In the genomic region with DNA sequence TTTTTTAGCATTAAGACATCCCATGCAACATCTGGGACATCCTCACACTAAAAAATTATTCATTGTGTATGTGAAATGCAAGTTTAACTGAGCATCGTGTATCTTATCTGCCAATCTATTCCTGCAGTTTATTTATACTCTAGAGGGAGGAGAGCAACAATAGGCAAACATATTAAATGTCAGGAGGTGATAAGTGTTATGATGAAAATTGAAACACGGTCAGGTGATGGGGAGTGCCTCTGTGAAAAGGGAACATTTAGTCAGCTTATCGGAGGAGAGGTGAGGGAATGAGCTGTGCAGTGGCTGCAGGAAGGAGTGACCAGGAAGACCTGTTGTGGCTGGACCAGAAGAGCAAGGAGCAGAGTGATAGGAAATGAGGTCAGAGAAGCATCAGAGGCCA, we compare ENCODE assay signal across 1 cellular context.
TF ChIP-seq lines count a peak whose summit lies in the region.

No MANE protein-coding gene starts in this region.

TF ChIP-seq in GM12878, 131 proteins besides CTCF, POLR2A, EP300 and RAD21:
- TF ChIP-seq TAF1 (IDR thresholded peaks at IDR 0.05; ENCODE audit: borderline replicate concordance, low read depth, low read length) (no peak), KDM1A (IDR thresholded peaks at IDR 0.05; ENCODE audit: borderline replicate concordance) (no peak), E4F1 (IDR thresholded peaks at IDR 0.05; ENCODE audit: borderline replicate concordance, partially characterized antibody) (no peak), ZNF687 (IDR thresholded peaks at IDR 0.05) (no peak), RCOR1 (conservative IDR thresholded peaks at IDR 0.05; ENCODE audit: low read depth, low read length) (no peak), ZNF274 (IDR thresholded peaks at IDR 0.05; ENCODE audit: insufficient read depth, insufficient read length) (no peak), ZBTB4 (CRISPR knock-in tag; IDR thresholded peaks at IDR 0.05) (no peak), MTA2 (IDR thresholded peaks at IDR 0.05; ENCODE audit: low read depth) (no peak), ZNF24 (IDR thresholded peaks at IDR 0.05) (no peak), NBN (IDR thresholded peaks at IDR 0.05) (no peak), SREBF1 (IDR thresholded peaks at IDR 0.05; ENCODE audit: low read length) (no peak), PAX5 (IDR thresholded peaks at IDR 0.05; ENCODE audit: borderline replicate concordance, low read depth, low read length) (no peak), MYB (IDR thresholded peaks at IDR 0.05; ENCODE audit: borderline replicate concordance, low read depth, low read length) (no peak), CHD4 (IDR thresholded peaks at IDR 0.05) (no peak)
- TF ChIP-seq, protein P1, sequence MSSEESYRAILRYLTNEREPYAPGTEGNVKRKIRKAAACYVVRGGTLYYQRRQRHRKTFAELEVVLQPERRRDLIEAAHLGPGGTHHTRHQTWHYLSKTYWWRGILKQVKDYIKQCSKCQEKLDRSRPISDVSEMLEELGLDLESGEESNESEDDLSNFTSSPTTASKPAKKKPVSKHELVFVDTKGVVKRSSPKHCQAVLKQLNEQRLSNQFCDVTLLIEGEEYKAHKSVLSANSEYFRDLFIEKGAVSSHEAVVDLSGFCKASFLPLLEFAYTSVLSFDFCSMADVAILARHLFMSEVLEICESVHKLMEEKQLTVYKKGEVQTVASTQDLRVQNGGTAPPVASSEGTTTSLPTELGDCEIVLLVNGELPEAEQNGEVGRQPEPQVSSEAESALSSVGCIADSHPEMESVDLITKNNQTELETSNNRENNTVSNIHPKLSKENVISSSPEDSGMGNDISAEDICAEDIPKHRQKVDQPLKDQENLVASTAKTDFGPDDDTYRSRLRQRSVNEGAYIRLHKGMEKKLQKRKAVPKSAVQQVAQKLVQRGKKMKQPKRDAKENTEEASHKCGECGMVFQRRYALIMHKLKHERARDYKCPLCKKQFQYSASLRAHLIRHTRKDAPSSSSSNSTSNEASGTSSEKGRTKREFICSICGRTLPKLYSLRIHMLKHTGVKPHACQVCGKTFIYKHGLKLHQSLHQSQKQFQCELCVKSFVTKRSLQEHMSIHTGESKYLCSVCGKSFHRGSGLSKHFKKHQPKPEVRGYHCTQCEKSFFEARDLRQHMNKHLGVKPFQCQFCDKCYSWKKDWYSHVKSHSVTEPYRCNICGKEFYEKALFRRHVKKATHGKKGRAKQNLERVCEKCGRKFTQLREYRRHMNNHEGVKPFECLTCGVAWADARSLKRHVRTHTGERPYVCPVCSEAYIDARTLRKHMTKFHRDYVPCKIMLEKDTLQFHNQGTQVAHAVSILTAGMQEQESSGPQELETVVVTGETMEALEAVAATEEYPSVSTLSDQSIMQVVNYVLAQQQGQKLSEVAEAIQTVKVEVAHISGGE (CRISPR knock-in tag; IDR thresholded peaks at IDR 0.05) = no peak
